In genomic region chr11:62148271-62148980, GRCh38 we compare ENCODE assay signal across 18 cellular contexts. TPM values are rescaled to one million over a fixed set of nuclear protein-coding genes. Genes with fewer than 3 reads are reported as not detected.
DNase-seq lines count a peak whose midpoint lies in the region; ATAC-seq lines count a peak whose summit lies in the region.
"Had no signal": no experiment of that assay in that cellular context is flagged by ENCODE, and none has a peak within 500 bp of the region (broad histone marks: within the 10 kb centered on the region; RNA-seq: fewer than 3 reads in every experiment).

No MANE protein-coding gene starts in this region.

- no peak overlapping the region for H3K4me3 Mint-ChIP-seq in activated CD8-positive, alpha-beta memory T cell treated with anti-CD3 and anti-CD28 coated beads, Interleukin-2, amount 10 ng/mL, durations not matched to agents 7 days and 5 days
- H3K4me3 Mint-ChIP-seq in activated naive CD4-positive, alpha-beta T cell treated with anti-CD3 and anti-CD28 coated beads for 36 hours, result no peak overlapping the region
- H3K4me3 Mint-ChIP-seq: CD4-positive, CD25-positive, alpha-beta regulatory T cell; IgD-negative memory B cell had no signal

- peak; percentile 28 for DNase-seq in activated effector memory CD4-positive, alpha-beta T cell treated with anti-CD3 and anti-CD28 coated beads, Interleukin-2, amount 50 U/mL, for 16 hours
- no peak for DNase-seq in activated effector memory CD4-positive, alpha-beta T cell treated with Interleukin-2 at 50 U/mL for 16 hours
- peak; percentile 19 for DNase-seq in activated CD8-positive, alpha-beta memory T cell treated with anti-CD3 and anti-CD28 coated beads, Interleukin-2, amount 10 ng/mL, durations not matched to agents 7 days and 5 days
- peak; percentile 77 for DNase-seq in mesenteric fat pad (ENCODE audit: low spot score)
- peak; percentile 28 for DNase-seq in ureter (ENCODE audit: low spot score)
- DNase-seq in stimulated activated CD4-positive, alpha-beta T cell treated with anti-CD3 and anti-CD28 coated beads, Interleukin-15, amount 100 ng/mL, for 24 hours, result no peak
- no peak for DNase-seq in activated naive CD4-positive, alpha-beta T cell treated with anti-CD3 and anti-CD28 coated beads for 36 hours
- DNase-seq: AML-193; CD4-positive, CD25-positive, alpha-beta regulatory T cell; HCEC 1CT; NCI-H187 treated with DMSO at 0.1 percent for 48 hours; NCI-H524 treated with DMSO at 0.1 percent for 48 hours; PC-3 had no signal

- intact Hi-C loops in activated naive CD4-positive, alpha-beta T cell treated with anti-CD3 and anti-CD28 coated beads for 36 hours (cut with micrococcal nuclease), result no loop called here

- H3K9me3 Mint-ChIP-seq in activated CD8-positive, alpha-beta memory T cell treated with anti-CD3 and anti-CD28 coated beads, Interleukin-2, amount 10 ng/mL, durations not matched to agents 7 days and 5 days (ENCODE audit: low read depth), result no peaks in the 10 kb centered on the region
- H3K9me3 Mint-ChIP-seq in activated naive CD4-positive, alpha-beta T cell treated with anti-CD3 and anti-CD28 coated beads for 36 hours, result no peaks in the 10 kb centered on the region
- H3K9me3 Mint-ChIP-seq: CD4-positive, CD25-positive, alpha-beta regulatory T cell; IgD-negative memory B cell had no signal

- H3K4me1 Mint-ChIP-seq in activated CD8-positive, alpha-beta memory T cell treated with anti-CD3 and anti-CD28 coated beads, Interleukin-2, amount 10 ng/mL, durations not matched to agents 7 days and 5 days, result no peaks in the 10 kb centered on the region
- no peaks in the 10 kb centered on the region for H3K4me1 Mint-ChIP-seq in activated naive CD4-positive, alpha-beta T cell treated with anti-CD3 and anti-CD28 coated beads for 36 hours (ENCODE audit: low read depth)
- H3K4me1 Mint-ChIP-seq: CD4-positive, CD25-positive, alpha-beta regulatory T cell had no signal

- no peak overlapping the region for H3K27ac Mint-ChIP-seq in activated CD8-positive, alpha-beta memory T cell treated with anti-CD3 and anti-CD28 coated beads, Interleukin-2, amount 10 ng/mL, durations not matched to agents 7 days and 5 days
- no peak overlapping the region for H3K27ac Mint-ChIP-seq in activated naive CD4-positive, alpha-beta T cell treated with anti-CD3 and anti-CD28 coated beads for 36 hours
- H3K27ac Mint-ChIP-seq: CD4-positive, CD25-positive, alpha-beta regulatory T cell; IgD-negative memory B cell had no signal

- H3K27me3 Mint-ChIP-seq in activated CD8-positive, alpha-beta memory T cell treated with anti-CD3 and anti-CD28 coated beads, Interleukin-2, amount 10 ng/mL, durations not matched to agents 7 days and 5 days, result no peaks in the 10 kb centered on the region
- no peaks in the 10 kb centered on the region for H3K27me3 Mint-ChIP-seq in activated naive CD4-positive, alpha-beta T cell treated with anti-CD3 and anti-CD28 coated beads for 36 hours (ENCODE audit: low read depth)
- H3K27me3 Mint-ChIP-seq: CD4-positive, CD25-positive, alpha-beta regulatory T cell; IgD-negative memory B cell had no signal

- no peak for ATAC-seq in activated CD8-positive, alpha-beta memory T cell treated with anti-CD3 and anti-CD28 coated beads, Interleukin-2, amount 10 ng/mL, durations not matched to agents 7 days and 5 days
- ATAC-seq in GM21390 (IDR thresholded peaks at IDR 0.05; ENCODE audit: unreplicated experiment), result no peak
- ATAC-seq: GM12878, PC-3 had no signal

- peaks cover 63% of the 10 kb centered on the region for H3K36me3 Mint-ChIP-seq in activated CD8-positive, alpha-beta memory T cell treated with anti-CD3 and anti-CD28 coated beads, Interleukin-2, amount 10 ng/mL, durations not matched to agents 7 days and 5 days
- H3K36me3 Mint-ChIP-seq in activated naive CD4-positive, alpha-beta T cell treated with anti-CD3 and anti-CD28 coated beads for 36 hours (ENCODE audit: low read depth), result peaks cover 46% of the 10 kb centered on the region

- CTCF ChIA-PET in activated CD8-positive, alpha-beta memory T cell treated with anti-CD3 and anti-CD28 coated beads, Interleukin-2, amount 10 ng/mL, durations not matched to agents 7 days and 5 days (lab: Charles Lee), result no interaction called here
- CTCF ChIA-PET in activated naive CD4-positive, alpha-beta T cell treated with anti-CD3 and anti-CD28 coated beads for 36 hours (lab: Charles Lee), result interaction anchor here (0.8 to 0.9 kb wide), 2 partner anchors 9 to 36 kb away, joined by 3 read pairs; no protein-coding TSS in a partner anchor

RNA-seq across cellular contexts. Expression of gene INCENP, which starts 24.6 kb away (rescaled TPM):
- total RNA-seq in activated CD8-positive, alpha-beta memory T cell treated with anti-CD3 and anti-CD28 coated beads, Interleukin-2, amount 10 ng/mL, durations not matched to agents 7 days and 5 days, result 100 to 1,000 TPM; 176 to 205 TPM
- total RNA-seq in mesenteric fat pad (14.7 TPM), ureter (14.4 TPM)
- total RNA-seq in activated naive CD4-positive, alpha-beta T cell treated with anti-CD3 and anti-CD28 coated beads for 36 hours, result 100 to 1,000 TPM; 156 to 161 TPM

RNA-seq across cellular contexts. Expression of gene SCGB1D1, which starts 41.6 kb away (rescaled TPM):
- total RNA-seq in activated CD8-positive, alpha-beta memory T cell treated with anti-CD3 and anti-CD28 coated beads, Interleukin-2, amount 10 ng/mL, durations not matched to agents 7 days and 5 days, result not detected
- total RNA-seq in mesenteric fat pad (not detected), ureter (not detected)
- not detected for total RNA-seq in activated naive CD4-positive, alpha-beta T cell treated with anti-CD3 and anti-CD28 coated beads for 36 hours
- total RNA-seq: CD4-positive, CD25-positive, alpha-beta regulatory T cell; GM12878; HT1080; LHCN-M2; PC-3 had no signal

Comparison
In these comparisons a context has a peak if more than half of its experiments do, and no peak if none do; other contexts are left out.
1. DNase-seq: peak in activated effector memory CD4-positive, alpha-beta T cell treated with anti-CD3 and anti-CD28 coated beads, Interleukin-2, amount 50 U/mL, for 16 hours (single experiment), activated CD8-positive, alpha-beta memory T cell treated with anti-CD3 and anti-CD28 coated beads, Interleukin-2, amount 10 ng/mL, durations not matched to agents 7 days and 5 days (single experiment), mesenteric fat pad (single experiment) and ureter (single experiment); none in activated effector memory CD4-positive, alpha-beta T cell treated with Interleukin-2 at 50 U/mL for 16 hours (single experiment), stimulated activated CD4-positive, alpha-beta T cell treated with anti-CD3 and anti-CD28 coated beads, Interleukin-15, amount 100 ng/mL, for 24 hours (single experiment) and activated naive CD4-positive, alpha-beta T cell treated with anti-CD3 and anti-CD28 coated beads for 36 hours (single experiment).